Comparison of ENCODE assay signal across 23 cellular contexts in genomic region chr3:126936110-126936509, GRCh38.
"Had no signal": no experiment of that assay in that cellular context is flagged by ENCODE, and none has a peak within 500 bp of the region (broad histone marks: within the 10 kb centered on the region; RNA-seq: fewer than 3 reads in every experiment).

No MANE protein-coding gene starts in this region.

- FAIRE-seq: K562, TTC549 had no signal

- H3K27me3 ChIP-seq: Peyer's patch had no signal

- H3K27ac ChIP-seq: Peyer's patch had no signal

- H3K4me3 Mint-ChIP-seq: activated B cell treated with CpG ODN at 0.5 μM for 24 hours; activated CD4-positive, alpha-beta T cell treated with anti-CD3 and anti-CD28 coated beads, Interleukin-2, amount 10 ng/mL, durations not matched to agents 24 days and 14 days; activated naive CD4-positive, alpha-beta T cell treated with anti-CD3 and anti-CD28 coated beads, Interleukin-2, amount 50 U/mL, for 24 hours had no signal

- H3K4me1 Mint-ChIP-seq: activated B cell treated with CpG ODN at 0.5 μM for 24 hours; activated CD4-positive, alpha-beta T cell treated with anti-CD3 and anti-CD28 coated beads, Interleukin-2, amount 10 ng/mL, durations not matched to agents 24 days and 14 days; activated naive CD4-positive, alpha-beta T cell treated with anti-CD3 and anti-CD28 coated beads, Interleukin-2, amount 50 U/mL, for 24 hours had no signal

- H3K36me3 ChIP-seq: Peyer's patch had no signal

- H3K9me3 ChIP-seq: Peyer's patch had no signal

- H3K27ac Mint-ChIP-seq: activated B cell treated with CpG ODN at 0.5 μM for 24 hours; activated CD4-positive, alpha-beta T cell treated with anti-CD3 and anti-CD28 coated beads, Interleukin-2, amount 10 ng/mL, durations not matched to agents 24 days and 14 days; activated naive CD4-positive, alpha-beta T cell treated with anti-CD3 and anti-CD28 coated beads, Interleukin-2, amount 50 U/mL, for 24 hours had no signal

- H3K4me3 ChIP-seq: K562, Peyer's patch had no signal

- H3K9me3 Mint-ChIP-seq: activated B cell treated with CpG ODN at 0.5 μM for 24 hours; activated CD4-positive, alpha-beta T cell treated with anti-CD3 and anti-CD28 coated beads, Interleukin-2, amount 10 ng/mL, durations not matched to agents 24 days and 14 days; activated naive CD4-positive, alpha-beta T cell treated with anti-CD3 and anti-CD28 coated beads, Interleukin-2, amount 50 U/mL, for 24 hours had no signal

- ATAC-seq: K562 had no signal

- H3K27me3 Mint-ChIP-seq: activated CD4-positive, alpha-beta T cell treated with anti-CD3 and anti-CD28 coated beads, Interleukin-2, amount 10 ng/mL, durations not matched to agents 24 days and 14 days; activated naive CD4-positive, alpha-beta T cell treated with anti-CD3 and anti-CD28 coated beads, Interleukin-2, amount 50 U/mL, for 24 hours had no signal

- DNase-seq: activated B cell treated with CpG ODN at 0.5 μM for 24 hours; activated CD4-positive, alpha-beta T cell treated with anti-CD3 and anti-CD28 coated beads for 1 hour; activated CD4-positive, alpha-beta T cell treated with anti-CD3 and anti-CD28 coated beads, Interleukin-2, amount 10 ng/mL, durations not matched to agents 24 days and 14 days; activated CD4-positive, alpha-beta T cell treated with anti-CD3 and anti-CD28 coated beads, Interleukin-2, amount 50 U/mL, for 48 hours; activated CD8-positive, alpha-beta memory T cell treated with anti-CD3 and anti-CD28 coated beads, Interleukin-2, amount 50 U/mL, for 48 hours; activated effector memory CD4-positive, alpha-beta T cell treated with Interleukin-2 at 50 U/mL for 16 hours; activated naive CD4-positive, alpha-beta T cell; activated T-cell treated with anti-CD3 and anti-CD28 coated beads, Interleukin-2, amount 50 U/mL, for 1 hour; amygdala; Karpas-422; MM.1S; NCI-H1048; NCI-H146; NCI-H187 treated with DMSO at 0.1 percent for 48 hours; NCI-H2081 treated with DMSO at 0.1 percent for 48 hours; NCI-H446; Peyer's patch; SIG-M5; T-helper 2 cell; T1000 had no signal
